In genomic region chr5:150148408-150148927, GRCh38 we compare ENCODE assay signal across 16 cellular contexts. TPM values are rescaled to one million over a fixed set of nuclear protein-coding genes. Genes with fewer than 3 reads are reported as not detected.
DNase-seq lines count a peak whose midpoint lies in the region; ATAC-seq and TF ChIP-seq lines count a peak whose summit lies in the region.
"Had no signal": no experiment of that assay in that cellular context is flagged by ENCODE, and none has a peak within 500 bp of the region (broad histone marks: within the 10 kb centered on the region; RNA-seq: fewer than 3 reads in every experiment).

No MANE protein-coding gene starts in this region.

- 75% methylated on average over 3 of the region's 4 CpGs for WGBS in esophagus muscularis mucosa

- no peak for TF ChIP-seq EP300 in esophagus muscularis mucosa (IDR thresholded peaks at IDR 0.05)

- no peaks in the 10 kb centered on the region for H3K27me3 Mint-ChIP-seq in osteocyte (ENCODE audit: unreplicated experiment)
- no peaks in the 10 kb centered on the region for H3K27me3 Mint-ChIP-seq in activated T-helper 2 cell treated with anti-CD3 and anti-CD28 coated beads, Interferon-gamma antibody, Interleukin-2, Interleukin-4, amounts not matched to agents 10 μg/mL and 5 μg/mL and 100 μg/mL, durations not matched to agents 14 hours and 24 hours and 36 hours (ENCODE audit: low read depth)

- H3K4me1 ChIP-seq in esophagus muscularis mucosa (peaks cover 21 to 99% (median 96%) of the 10 kb centered on the region in 4 donors), vagina (peaks cover 69% of the 10 kb centered on the region)

- ATAC-seq in Right ventricle myocardium inferior = no peak
- ATAC-seq in left cardiac atrium = no peak
- no peak for ATAC-seq in GM19351 (IDR thresholded peaks at IDR 0.05; ENCODE audit: unreplicated experiment)
- ATAC-seq: naive thymus-derived CD8-positive, alpha-beta T cell; stimulated activated naive CD8-positive, alpha-beta T cell treated with anti-CD3 and anti-CD28 coated beads, Interleukin-15, Interleukin-2, amounts not matched to agents 100 U/mL and 50 U/mL, for 24 hours had no signal

- H3K9me3 Mint-ChIP-seq in osteocyte (ENCODE audit: unreplicated experiment) = no peaks in the 10 kb centered on the region
- no peaks in the 10 kb centered on the region for H3K9me3 Mint-ChIP-seq in activated T-helper 2 cell treated with anti-CD3 and anti-CD28 coated beads, Interferon-gamma antibody, Interleukin-2, Interleukin-4, amounts not matched to agents 10 μg/mL and 5 μg/mL and 100 μg/mL, durations not matched to agents 14 hours and 24 hours and 36 hours
- H3K9me3 Mint-ChIP-seq: naive thymus-derived CD8-positive, alpha-beta T cell had no signal

- H3K36me3 ChIP-seq in esophagus muscularis mucosa (peaks cover 0 to 12% (median 4%) of the 10 kb centered on the region in 4 donors), vagina (no peaks in the 10 kb centered on the region)

- H3K4me1 Mint-ChIP-seq in osteocyte (ENCODE audit: unreplicated experiment) = peaks cover 86% of the 10 kb centered on the region
- H3K4me1 Mint-ChIP-seq in activated T-helper 2 cell treated with anti-CD3 and anti-CD28 coated beads, Interferon-gamma antibody, Interleukin-2, Interleukin-4, amounts not matched to agents 10 μg/mL and 5 μg/mL and 100 μg/mL, durations not matched to agents 14 hours and 24 hours and 36 hours (ENCODE audit: low read depth) = peaks cover 13% of the 10 kb centered on the region

- H3K9me3 ChIP-seq in esophagus muscularis mucosa = no peaks in the 10 kb centered on the region
- no peaks in the 10 kb centered on the region for H3K9me3 ChIP-seq in vagina

- intact Hi-C loops in Right ventricle myocardium inferior (cut with DNase I) = no loop called here
- intact Hi-C loops in left cardiac atrium (cut with DNase I) = no loop called here
- intact Hi-C loops in esophagus muscularis mucosa (cut with DNase I) = no loop called here
- intact Hi-C loops in vagina (cut with DNase I) = no loop called here
- intact Hi-C loops in activated T-helper 2 cell treated with anti-CD3 and anti-CD28 coated beads, Interferon-gamma antibody, Interleukin-2, Interleukin-4, amounts not matched to agents 10 μg/mL and 5 μg/mL and 100 μg/mL, durations not matched to agents 14 hours and 24 hours and 36 hours (cut with micrococcal nuclease) = no loop called here

- peak; percentile 4 for DNase-seq in Right ventricle myocardium inferior (ENCODE audit: missing footprints)
- no peak for DNase-seq in left cardiac atrium
- DNase-seq in esophagus muscularis mucosa (ENCODE audit: extremely low spot score) = no peak
- DNase-seq in osteocyte (ENCODE audit: extremely low spot score, unreplicated experiment) = no peak
- DNase-seq in vagina (ENCODE audit: extremely low spot score in 2 of 2) = no peak
- DNase-seq in activated T-helper 2 cell treated with anti-CD3 and anti-CD28 coated beads, Interferon-gamma antibody, Interleukin-2, Interleukin-4, amounts not matched to agents 10 μg/mL and 5 μg/mL and 100 μg/mL, durations not matched to agents 14 hours and 24 hours and 36 hours (ENCODE audit: low spot score) = no peak
- no peak for DNase-seq in medulla oblongata (ENCODE audit: extremely low spot score)
- DNase-seq: H7; KG1; naive thymus-derived CD8-positive, alpha-beta T cell; NCI-H2081 treated with DMSO at 0.1 percent for 48 hours; stimulated activated CD4-positive, alpha-beta T cell treated with anti-CD3 and anti-CD28 coated beads, Interleukin-1b, Interleukin-23, amount 100 ng/mL, for 48 hours; stimulated activated naive CD8-positive, alpha-beta T cell treated with anti-CD3 and anti-CD28 coated beads, Interleukin-15, Interleukin-2, amounts not matched to agents 100 U/mL and 50 U/mL, for 24 hours had no signal

- peaks cover 42% of the 10 kb centered on the region for H3K36me3 Mint-ChIP-seq in osteocyte (ENCODE audit: unreplicated experiment)
- no peaks in the 10 kb centered on the region for H3K36me3 Mint-ChIP-seq in activated T-helper 2 cell treated with anti-CD3 and anti-CD28 coated beads, Interferon-gamma antibody, Interleukin-2, Interleukin-4, amounts not matched to agents 10 μg/mL and 5 μg/mL and 100 μg/mL, durations not matched to agents 14 hours and 24 hours and 36 hours (ENCODE audit: low read depth)
- H3K36me3 Mint-ChIP-seq: naive thymus-derived CD8-positive, alpha-beta T cell had no signal

- H3K4me3 ChIP-seq in esophagus muscularis mucosa (peak overlapping the region in 1 of 4 donors; percentile 30), vagina (peak overlapping the region; percentile 32 to 57)

- H3K27me3 ChIP-seq in esophagus muscularis mucosa (no peaks in the 10 kb centered on the region), vagina (no peaks in the 10 kb centered on the region)

- peak overlapping the region; percentile 66 to 90 (median 82) for H3K27ac ChIP-seq in esophagus muscularis mucosa (replicated peaks in 1 of 4)
- H3K27ac ChIP-seq in vagina = peak overlapping the region; percentile 83

- peak overlapping the region; percentile 63 for H3K4me3 Mint-ChIP-seq in osteocyte (ENCODE audit: unreplicated experiment)
- H3K4me3 Mint-ChIP-seq in activated T-helper 2 cell treated with anti-CD3 and anti-CD28 coated beads, Interferon-gamma antibody, Interleukin-2, Interleukin-4, amounts not matched to agents 10 μg/mL and 5 μg/mL and 100 μg/mL, durations not matched to agents 14 hours and 24 hours and 36 hours (ENCODE audit: low read depth) = no peak overlapping the region
- H3K4me3 Mint-ChIP-seq: naive thymus-derived CD8-positive, alpha-beta T cell had no signal

- TF ChIP-seq POLR2A in esophagus muscularis mucosa (IDR thresholded peaks at IDR 0.05; ENCODE audit: low read depth) (no peak), vagina (IDR thresholded peaks at IDR 0.05) (no peak)

- peak overlapping the region; percentile 77 for H3K27ac Mint-ChIP-seq in osteocyte (ENCODE audit: unreplicated experiment)
- no peak overlapping the region for H3K27ac Mint-ChIP-seq in activated T-helper 2 cell treated with anti-CD3 and anti-CD28 coated beads, Interferon-gamma antibody, Interleukin-2, Interleukin-4, amounts not matched to agents 10 μg/mL and 5 μg/mL and 100 μg/mL, durations not matched to agents 14 hours and 24 hours and 36 hours

- no peak for TF ChIP-seq CTCF in esophagus muscularis mucosa (IDR thresholded peaks at IDR 0.05)
- no peak for TF ChIP-seq CTCF in osteocyte (IDR thresholded peaks at IDR 0.05)
- TF ChIP-seq CTCF in vagina (IDR thresholded peaks at IDR 0.05) = no peak

RNA-seq across cellular contexts. Expression of gene PDGFRB, which starts 7.2 kb away (rescaled TPM):
- 57.2 TPM for total RNA-seq in Right ventricle myocardium inferior
- 10 to 100 TPM; 62.9 to 68.3 TPM for total RNA-seq in left cardiac atrium
- 100 to 1,000 TPM in 2 of 4 donors, 10 to 100 TPM in 2; 83.1 to 219 (median 141) TPM for total RNA-seq in esophagus muscularis mucosa
- 1,093 and 1,131 TPM in 2 replicates for total RNA-seq in osteocyte
- 173 TPM for total RNA-seq in vagina
- total RNA-seq in activated T-helper 2 cell treated with anti-CD3 and anti-CD28 coated beads, Interferon-gamma antibody, Interleukin-2, Interleukin-4, amounts not matched to agents 10 μg/mL and 5 μg/mL and 100 μg/mL, durations not matched to agents 14 hours and 24 hours and 36 hours = 0.46 and 1.3 TPM in 2 replicates

RNA-seq across cellular contexts. Expression of gene CDX1, which starts 18.1 kb away (rescaled TPM):
- not detected for total RNA-seq in Right ventricle myocardium inferior
- not detected for total RNA-seq in left cardiac atrium
- total RNA-seq in esophagus muscularis mucosa = under 1 TPM in 1 of 4 donors, not detected in 3; 0.23 TPM
- total RNA-seq in osteocyte = 0.71 and 1.0 TPM in 2 replicates
- total RNA-seq in vagina = not detected
- total RNA-seq in activated T-helper 2 cell treated with anti-CD3 and anti-CD28 coated beads, Interferon-gamma antibody, Interleukin-2, Interleukin-4, amounts not matched to agents 10 μg/mL and 5 μg/mL and 100 μg/mL, durations not matched to agents 14 hours and 24 hours and 36 hours = not detected in 2 replicates
- total RNA-seq: activated CD8-positive, alpha-beta memory T cell treated with anti-CD3 and anti-CD28 coated beads for 36 hours; naive thymus-derived CD8-positive, alpha-beta T cell; T-helper 1 cell treated with Interleukin-12 subunit alpha and Interleukin-12 subunit beta and Interleukin-4 antibody, amounts not matched to agents 30 ng/mL and 1 ng/mL, for 36 hours had no signal

RNA-seq across cellular contexts. Expression of gene SLC6A7, which starts 41.4 kb away (rescaled TPM):
- total RNA-seq in Right ventricle myocardium inferior (not detected), left cardiac atrium (not detected), esophagus muscularis mucosa (not detected), osteocyte (not detected in 2 replicates), vagina (0.25 TPM)
- not detected in 2 replicates for total RNA-seq in activated T-helper 2 cell treated with anti-CD3 and anti-CD28 coated beads, Interferon-gamma antibody, Interleukin-2, Interleukin-4, amounts not matched to agents 10 μg/mL and 5 μg/mL and 100 μg/mL, durations not matched to agents 14 hours and 24 hours and 36 hours
- total RNA-seq: activated CD8-positive, alpha-beta memory T cell treated with anti-CD3 and anti-CD28 coated beads for 36 hours; H7; naive thymus-derived CD8-positive, alpha-beta T cell; T-helper 1 cell treated with Interleukin-12 subunit alpha and Interleukin-12 subunit beta and Interleukin-4 antibody, amounts not matched to agents 30 ng/mL and 1 ng/mL, for 36 hours had no signal

Comparison
In these comparisons a context has a peak if more than half of its experiments do, and no peak if none do; other contexts are left out.
1. RNA of gene PDGFRB, which starts 7.2 kb away (total RNA-seq): 1,093 to 1,131 TPM in osteocyte, 83.1 to 219 TPM in esophagus muscularis mucosa, 173 TPM in vagina (single experiment), 62.9 to 68.3 TPM in left cardiac atrium and 57.2 TPM in Right ventricle myocardium inferior (single experiment); 0.46 to 1.3 TPM in activated T-helper 2 cell treated with anti-CD3 and anti-CD28 coated beads, Interferon-gamma antibody, Interleukin-2, Interleukin-4, amounts not matched to agents 10 μg/mL and 5 μg/mL and 100 μg/mL, durations not matched to agents 14 hours and 24 hours and 36 hours; every median in the first group is over 10 times any median in the second.